ENCODE assay signal across 19 cellular contexts in the genomic region with DNA sequence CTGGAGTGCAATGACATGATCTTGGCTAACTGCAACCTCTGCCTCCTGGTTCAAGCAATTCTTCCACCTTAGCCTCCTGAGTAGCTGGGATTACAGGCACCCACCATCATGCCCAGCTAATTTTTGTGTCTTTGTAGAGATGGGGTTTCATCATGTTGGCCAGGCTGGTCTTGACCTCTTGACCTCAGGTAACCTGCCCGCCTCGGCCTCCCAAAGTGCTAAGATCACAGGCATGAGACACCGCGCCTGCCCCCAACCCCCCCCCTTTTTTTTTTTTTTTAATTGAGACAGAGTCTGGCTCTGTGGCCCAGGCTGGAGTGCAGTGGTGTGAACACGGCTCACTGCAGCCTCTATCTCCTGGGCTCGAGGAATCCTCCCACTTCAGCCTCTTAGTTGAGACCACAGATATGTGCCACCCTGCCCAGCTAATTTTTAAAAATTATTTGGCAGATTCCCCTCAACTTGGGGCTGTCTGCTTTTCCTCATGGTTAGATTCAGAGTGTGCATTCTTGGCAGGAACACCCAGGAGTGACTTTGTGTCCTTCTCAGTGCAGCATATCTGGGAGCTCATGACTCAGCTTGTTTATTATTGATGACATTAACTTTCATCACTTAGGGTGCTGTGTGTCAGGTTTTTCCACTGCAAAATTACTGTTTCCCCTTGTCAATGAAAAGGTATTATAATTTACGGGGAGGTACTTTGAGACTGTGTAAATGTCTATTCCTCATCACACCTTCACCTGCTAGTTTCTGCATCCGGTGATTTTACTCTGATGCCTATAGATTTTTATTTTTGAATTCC.
"Had no signal": no experiment of that assay in that cellular context is flagged by ENCODE, and none has a peak within 500 bp of the region (broad histone marks: within the 10 kb centered on the region; RNA-seq: fewer than 3 reads in every experiment).

No MANE protein-coding gene starts in this region.

- H3K4me3 Mint-ChIP-seq: activated CD8-positive, alpha-beta memory T cell treated with anti-CD3 and anti-CD28 coated beads, Interleukin-2, amount 10 ng/mL, durations not matched to agents 7 days and 5 days; activated T-cell treated with anti-CD3 and anti-CD28 coated beads, Interleukin-2, amount 50 U/mL, for 24 hours; endodermal cell; naive thymus-derived CD8-positive, alpha-beta T cell had no signal

- H3K4me1 Mint-ChIP-seq: activated CD8-positive, alpha-beta memory T cell treated with anti-CD3 and anti-CD28 coated beads, Interleukin-2, amount 10 ng/mL, durations not matched to agents 7 days and 5 days; endodermal cell had no signal

- H3K4me3 ChIP-seq: esophagus squamous epithelium, heart right ventricle, mucosa of descending colon, right atrium auricular region had no signal

- H3K27me3 Mint-ChIP-seq: activated CD8-positive, alpha-beta memory T cell treated with anti-CD3 and anti-CD28 coated beads, Interleukin-2, amount 10 ng/mL, durations not matched to agents 7 days and 5 days; activated T-cell treated with anti-CD3 and anti-CD28 coated beads, Interleukin-2, amount 50 U/mL, for 24 hours; naive thymus-derived CD8-positive, alpha-beta T cell had no signal

- H3K27ac Mint-ChIP-seq: activated CD8-positive, alpha-beta memory T cell treated with anti-CD3 and anti-CD28 coated beads, Interleukin-2, amount 10 ng/mL, durations not matched to agents 7 days and 5 days; activated T-cell treated with anti-CD3 and anti-CD28 coated beads, Interleukin-2, amount 50 U/mL, for 24 hours; endodermal cell had no signal

- H3K36me3 Mint-ChIP-seq: activated naive CD4-positive, alpha-beta T cell treated with anti-CD3 and anti-CD28 coated beads, Interleukin-2, amount 50 U/mL, for 72 hours had no signal

- ATAC-seq: activated CD4-positive, CD25-positive, alpha-beta regulatory T cell treated with anti-CD3 and anti-CD28 coated beads, Interleukin-2, amount 50 U/mL, for 24 hours; activated CD8-positive, alpha-beta memory T cell treated with anti-CD3 and anti-CD28 coated beads, Interleukin-2, amount 10 ng/mL, durations not matched to agents 7 days and 5 days; activated naive CD4-positive, alpha-beta T cell treated with anti-CD3 and anti-CD28 coated beads, Interleukin-2, amount 50 U/mL, for 72 hours; heart right ventricle; mucosa of descending colon; naive thymus-derived CD8-positive, alpha-beta T cell had no signal

- H3K4me1 ChIP-seq: esophagus squamous epithelium, heart right ventricle, right atrium auricular region had no signal

- H3K9me3 ChIP-seq: esophagus squamous epithelium, mucosa of descending colon, right atrium auricular region had no signal

- H3K36me3 ChIP-seq: right atrium auricular region had no signal

- H3K9me3 Mint-ChIP-seq: activated naive CD4-positive, alpha-beta T cell treated with anti-CD3 and anti-CD28 coated beads, Interleukin-2, amount 50 U/mL, for 72 hours; activated T-cell treated with anti-CD3 and anti-CD28 coated beads, Interleukin-2, amount 50 U/mL, for 24 hours; naive thymus-derived CD8-positive, alpha-beta T cell had no signal

- H3K27ac ChIP-seq: esophagus squamous epithelium, heart right ventricle, right atrium auricular region had no signal

- H3K27me3 ChIP-seq: esophagus squamous epithelium, heart right ventricle, right atrium auricular region had no signal

- FAIRE-seq: frontal cortex, islet of Langerhans, small intestine had no signal

- DNase-seq: activated CD4-positive, alpha-beta T cell treated with anti-CD3 and anti-CD28 coated beads, Interleukin-2, amount 50 U/mL, for 4 hours; activated CD8-positive, alpha-beta memory T cell treated with anti-CD3 and anti-CD28 coated beads, Interleukin-2, amount 10 ng/mL, durations not matched to agents 7 days and 5 days; activated effector memory CD4-positive, alpha-beta T cell treated with Interleukin-2 at 50 U/mL for 16 hours; activated T-cell treated with anti-CD3 and anti-CD28 coated beads, Interleukin-2, amount 50 U/mL, for 24 hours; amygdala; endodermal cell; esophagus squamous epithelium; heart right ventricle; mammary epithelial cell; mucosa of descending colon; naive thymus-derived CD8-positive, alpha-beta T cell; small intestine; T-helper 2 cell; trophoblast cell had no signal
